Comparison of ENCODE assay signal across 8 cellular contexts in genomic region chr17:13594762-13595697, GRCh38. TPM values are rescaled to one million over a fixed set of nuclear protein-coding genes. Genes with fewer than 3 reads are reported as not detected.
DNase-seq lines count a peak whose midpoint lies in the region; ATAC-seq and TF ChIP-seq lines count a peak whose summit lies in the region.

No MANE protein-coding gene starts in this region.

- no peak overlapping the region for H3K27ac Mint-ChIP-seq in activated T-helper 1 cell treated with anti-CD3 and anti-CD28 coated beads, Interleukin-12 subunit alpha, Interleukin-12 subunit beta, Interleukin-2, Interleukin-4 antibody, amounts not matched to agents 30 ng/mL and 10 ng/mL and 1 ng/mL, durations not matched to agents 14 hours and 24 hours and 36 hours

- H3K4me1 ChIP-seq in thoracic aorta (ENCODE audit: control insufficient read depth in 1 of 2, low read depth in 2 of 2): peaks cover 0 to 6% of the 10 kb centered on the region in 2 donors

- H3K36me3 Mint-ChIP-seq in activated T-helper 1 cell treated with anti-CD3 and anti-CD28 coated beads, Interleukin-12 subunit alpha, Interleukin-12 subunit beta, Interleukin-2, Interleukin-4 antibody, amounts not matched to agents 30 ng/mL and 10 ng/mL and 1 ng/mL, durations not matched to agents 14 hours and 24 hours and 36 hours (ENCODE audit: low read depth): no peaks in the 10 kb centered on the region

- in situ Hi-C loops in G401 (cut with HindIII; ENCODE audit: low sequenced_read_pairs): no loop called here

- no peak overlapping the region for H3K4me3 Mint-ChIP-seq in activated T-helper 1 cell treated with anti-CD3 and anti-CD28 coated beads, Interleukin-12 subunit alpha, Interleukin-12 subunit beta, Interleukin-2, Interleukin-4 antibody, amounts not matched to agents 30 ng/mL and 10 ng/mL and 1 ng/mL, durations not matched to agents 14 hours and 24 hours and 36 hours

- TF ChIP-seq CTCF in fibroblast of the aortic adventitia (IDR thresholded peaks at IDR 0.05; ENCODE audit: insufficient read depth, low read length): peak; percentile 88
- peak; percentile 80 for TF ChIP-seq CTCF in thoracic aorta (IDR thresholded peaks at IDR 0.05)

- H3K4me3 ChIP-seq in fibroblast of the aortic adventitia (ENCODE audit: low read depth, low read length) (peak overlapping the region; percentile 20), thoracic aorta (no peak overlapping the region)

- DNase-seq in G401 (ENCODE audit: low spot score) (peak; percentile 68), HT-29 (ENCODE audit: low spot score) (peak; percentile 73), RPMI7951 (ENCODE audit: low read depth) (peak; percentile 69), fibroblast of the aortic adventitia (ENCODE audit: low read depth) (peak; percentile 94), nucleus accumbens (lab: John Stamatoyannopoulos, UW) (peak in 47 of 56 donors; percentile 0 to 82 (median 28)), thoracic aorta (ENCODE audit: low spot score) (peak; percentile 7)
- peak; percentile 68 for DNase-seq in activated T-helper 1 cell treated with anti-CD3 and anti-CD28 coated beads, Interleukin-12 subunit alpha, Interleukin-12 subunit beta, Interleukin-2, Interleukin-4 antibody, amounts not matched to agents 30 ng/mL and 10 ng/mL and 1 ng/mL, durations not matched to agents 14 hours and 24 hours and 36 hours (ENCODE audit: low spot score)

- no peak overlapping the region for H3K27ac ChIP-seq in thoracic aorta

- no peaks in the 10 kb centered on the region for H3K9me3 ChIP-seq in thoracic aorta

- H3K36me3 ChIP-seq in thoracic aorta: no peaks in the 10 kb centered on the region

- no peaks in the 10 kb centered on the region for H3K9me3 Mint-ChIP-seq in activated T-helper 1 cell treated with anti-CD3 and anti-CD28 coated beads, Interleukin-12 subunit alpha, Interleukin-12 subunit beta, Interleukin-2, Interleukin-4 antibody, amounts not matched to agents 30 ng/mL and 10 ng/mL and 1 ng/mL, durations not matched to agents 14 hours and 24 hours and 36 hours

- H3K4me1 Mint-ChIP-seq in activated T-helper 1 cell treated with anti-CD3 and anti-CD28 coated beads, Interleukin-12 subunit alpha, Interleukin-12 subunit beta, Interleukin-2, Interleukin-4 antibody, amounts not matched to agents 30 ng/mL and 10 ng/mL and 1 ng/mL, durations not matched to agents 14 hours and 24 hours and 36 hours (ENCODE audit: low read depth): peaks cover 7% of the 10 kb centered on the region

- peaks cover 44% of the 10 kb centered on the region for H3K27me3 Mint-ChIP-seq in activated T-helper 1 cell treated with anti-CD3 and anti-CD28 coated beads, Interleukin-12 subunit alpha, Interleukin-12 subunit beta, Interleukin-2, Interleukin-4 antibody, amounts not matched to agents 30 ng/mL and 10 ng/mL and 1 ng/mL, durations not matched to agents 14 hours and 24 hours and 36 hours (ENCODE audit: insufficient read depth)

- no peaks in the 10 kb centered on the region for H3K27me3 ChIP-seq in thoracic aorta (replicated peaks; ENCODE audit: insufficient read depth)

- no peak for ATAC-seq in thoracic aorta (ENCODE audit: insufficient number of reproducible peaks, low FRiP score, low read depth)
- ATAC-seq in HG03097 (IDR thresholded peaks at IDR 0.05; ENCODE audit: low FRiP score, unreplicated experiment): no peak

- intact Hi-C loops in activated T-helper 1 cell treated with anti-CD3 and anti-CD28 coated beads, Interleukin-12 subunit alpha, Interleukin-12 subunit beta, Interleukin-2, Interleukin-4 antibody, amounts not matched to agents 30 ng/mL and 10 ng/mL and 1 ng/mL, durations not matched to agents 14 hours and 24 hours and 36 hours (cut with micrococcal nuclease): loop anchor here (1.0 to 10.0 kb wide), 7 partner anchors 260 to 1620 kb away; no protein-coding TSS in a partner anchor

RNA-seq across cellular contexts. Expression of gene HS3ST3A1, which starts 6.7 kb away (rescaled TPM):
- 0.18 TPM in 1 of 2 replicates, not detected in the other for total RNA-seq in G401 (2014; rRNA removed; shearing (Covaris generic))
- not detected in 2 replicates for total RNA-seq in HT-29 (2014; rRNA removed; shearing (Covaris generic))
- total RNA-seq in RPMI7951 (2014; rRNA removed; shearing (Covaris generic)): 14.7 and 14.9 TPM in 2 replicates
- 4.1 and 7.2 TPM in 2 replicates for total RNA-seq in activated T-helper 1 cell treated with anti-CD3 and anti-CD28 coated beads, Interleukin-12 subunit alpha, Interleukin-12 subunit beta, Interleukin-2, Interleukin-4 antibody, amounts not matched to agents 30 ng/mL and 10 ng/mL and 1 ng/mL, durations not matched to agents 14 hours and 24 hours and 36 hours
- 8.3 and 9.2 TPM in 2 replicates for total RNA-seq in fibroblast of the aortic adventitia (ENCODE audit: low replicate concordance)
- 1 to 10 TPM; 1.5 to 5.4 TPM for total RNA-seq in thoracic aorta

Comparison
In these comparisons a context has a peak if more than half of its experiments do, and no peak if none do; other contexts are left out.
1. DNase-seq: peak in every context shown above with its lines; median percentile 94 in fibroblast of the aortic adventitia; 73 in HT-29; 69 in RPMI7951; 68 in G401; 68 in activated T-helper 1 cell treated with anti-CD3 and anti-CD28 coated beads, Interleukin-12 subunit alpha, Interleukin-12 subunit beta, Interleukin-2, Interleukin-4 antibody, amounts not matched to agents 30 ng/mL and 10 ng/mL and 1 ng/mL, durations not matched to agents 14 hours and 24 hours and 36 hours; 28 in nucleus accumbens; 7 in thoracic aorta.